ENCODE assay signal across 8 cellular contexts in genomic region chr3:109224333-109224732, GRCh38.
A peak's percentile ranks its signal among the peaks of the same experiment; 100 is the strongest.
DNase-seq lines count a peak whose midpoint lies in the region; ATAC-seq and TF ChIP-seq lines count a peak whose summit lies in the region.

No MANE protein-coding gene starts in this region.

- no peak overlapping the region for H3K4me3 Mint-ChIP-seq in mesothelial cell of epicardium

- H3K36me3 ChIP-seq in Panc1 (ENCODE audit: control insufficient read depth, insufficient read depth, low read length): no peaks in the 10 kb centered on the region

- H3K9me3 ChIP-seq in Panc1 (ENCODE audit: control insufficient read depth, insufficient read depth, low read depth, low read length): no peaks in the 10 kb centered on the region

- no peak overlapping the region for H3K4me3 ChIP-seq in Panc1 (ENCODE audit: low read depth in 2 of 2, low read length in 2 of 2)

- DNase-seq in COR-L47 (lab: John Stamatoyannopoulos, UW): peak; percentile 24
- DNase-seq in Panc1 (ENCODE audit: low read depth, low spot score): no peak
- peak; percentile 67 for DNase-seq in islet precursor cell
- no peak for DNase-seq in mesothelial cell of epicardium (ENCODE audit: low spot score in 2 of 2, unreplicated experiment in 2 of 2)
- DNase-seq in amniotic stem cell (lab: John Stamatoyannopoulos, UW): no peak
- DNase-seq in mesenteric fat pad (ENCODE audit: low spot score): no peak

- H3K4me1 ChIP-seq in Panc1 (ENCODE audit: control insufficient read depth, insufficient read depth, low read length): no peaks in the 10 kb centered on the region

- H3K27me3 Mint-ChIP-seq in mesothelial cell of epicardium (ENCODE audit: low read depth): no peaks in the 10 kb centered on the region

- in situ Hi-C loops in Panc1 (cut with HindIII; ENCODE audit: low pct_unique_long_range_greater_than_20kb, low sequenced_read_pairs): no loop called here

- CTCF ChIA-PET in Panc1 (lab: Charles Lee): interaction anchor here (0.6 to 0.7 kb wide), 3 partner anchors 201 to 211 kb away, joined by 3 to 9 read pairs (median 4); no protein-coding TSS in a partner anchor

- intact Hi-C loops in Panc1 (cut with micrococcal nuclease; ENCODE audit: unreplicated experiment): no loop called here

- no TSS peak for BruUV-seq in Panc1 (replicated peaks; lab: Mats Ljungman, UMichigan)

- H3K27ac Mint-ChIP-seq in mesothelial cell of epicardium: no peak overlapping the region

- H3K9me3 Mint-ChIP-seq in mesothelial cell of epicardium: peaks cover 18% of the 10 kb centered on the region

- no peak for ATAC-seq in Panc1
- no peak for ATAC-seq in GM19397 (IDR thresholded peaks at IDR 0.05; ENCODE audit: unreplicated experiment)

- H3K36me3 Mint-ChIP-seq in mesothelial cell of epicardium: peaks cover 1% of the 10 kb centered on the region

- H3K4me1 Mint-ChIP-seq in mesothelial cell of epicardium: peaks cover 12% of the 10 kb centered on the region

- POLR2A ChIA-PET in Panc1 (lab: Charles Lee): no interaction called here

- H3K27ac ChIP-seq in Panc1 (ENCODE audit: low read length): no peak overlapping the region

- TF ChIP-seq CTCF in GM12872 (IDR thresholded peaks at IDR 0.05; ENCODE audit: insufficient read depth, low read depth, low read length) (peak; percentile 33; the same call in 2 of the 3 replicates), Panc1 (IDR thresholded peaks at IDR 0.05) (peak; percentile 69), mesothelial cell of epicardium (IDR thresholded peaks at IDR 0.05; ENCODE audit: unreplicated experiment) (no peak)

- no peaks in the 10 kb centered on the region for H3K27me3 ChIP-seq in Panc1 (ENCODE audit: control insufficient read depth, insufficient read depth, low read length)

Comparison
In these comparisons a context has a peak if more than half of its experiments do, and no peak if none do; other contexts are left out.
1. DNase-seq: peak in COR-L47 (single experiment) and islet precursor cell (single experiment); none in Panc1 (single experiment), mesothelial cell of epicardium (0 of 2), amniotic stem cell (single experiment) and mesenteric fat pad (single experiment).